ENCODE assay signal across 29 cellular contexts in genomic region chr19:39796000-39796498, GRCh38. TPM values are rescaled to one million over a fixed set of nuclear protein-coding genes. Genes with fewer than 3 reads are reported as not detected.
"Had no signal": no experiment of that assay in that cellular context is flagged by ENCODE, and none has a peak within 500 bp of the region (broad histone marks: within the 10 kb centered on the region; RNA-seq: fewer than 3 reads in every experiment).

No MANE protein-coding gene starts in this region.

- H3K27ac ChIP-seq: adrenal gland, ascending aorta, brain microvascular endothelial cell, esophagus muscularis mucosa, hepatocyte, neutrophil, pancreas, upper lobe of left lung, VCaP had no signal

- ATAC-seq: activated CD8-positive, alpha-beta T cell treated with anti-CD3 and anti-CD28 coated beads, Interleukin-2, amount 10 ng/mL, durations not matched to agents 7 days and 5 days; effector memory CD8-positive, alpha-beta T cell; left cardiac atrium; natural killer cell treated with Interleukin-12 subunit alpha and Interleukin-12 subunit beta and Interleukin-15 and Interleukin-18, amount 100 ng/mL, for 72 hours; pancreas; right cardiac atrium; T-helper 17 cell had no signal

- H3K27me3 ChIP-seq: adrenal gland, ascending aorta, brain microvascular endothelial cell, pancreas, upper lobe of left lung had no signal

- FAIRE-seq: colon, frontal cortex, pancreas had no signal

- H3K79me2 ChIP-seq: hepatocyte had no signal

- H3K4me2 ChIP-seq: hepatocyte had no signal

- H3K9me3 ChIP-seq: adrenal gland, ascending aorta, esophagus muscularis mucosa, neutrophil, pancreas, upper lobe of left lung had no signal

- H3K4me1 ChIP-seq: adrenal gland, ascending aorta, pancreas had no signal

- DNase-seq: activated CD4-positive, alpha-beta T cell treated with anti-CD3 and anti-CD28 coated beads, Interleukin-2, amount 50 U/mL, for 1 hour; activated CD4-positive, CD25-positive, alpha-beta regulatory T cell treated with anti-CD3 and anti-CD28 coated beads, Interleukin-2, amount 50 U/mL, for 72 hours; activated CD8-positive, alpha-beta T cell treated with anti-CD3 and anti-CD28 coated beads, Interleukin-2, amount 10 ng/mL, durations not matched to agents 7 days and 5 days; activated gamma-delta T cell treated with Interleukin-2 at 50 U/mL for 16 hours; adrenal gland; brain microvascular endothelial cell; effector memory CD8-positive, alpha-beta T cell; glutamatergic neuron; islet precursor cell; left cardiac atrium; pancreas; right cardiac atrium; stimulated activated CD4-positive, alpha-beta T cell treated with anti-CD3 and anti-CD28 coated beads, Interleukin-4, amount 100 ng/mL, for 24 hours; stimulated activated naive CD4-positive, alpha-beta T cell treated with Interleukin-2 at 50 U/mL for 16 hours; T-helper 17 cell had no signal

- H3K4me3 ChIP-seq: adrenal gland, ascending aorta, esophagus muscularis mucosa, hepatocyte, pancreas, upper lobe of left lung had no signal

- H2AFZ ChIP-seq: hepatocyte had no signal

- H3K36me3 ChIP-seq: adrenal gland, ascending aorta, brain microvascular endothelial cell, esophagus muscularis mucosa, neutrophil, pancreas, upper lobe of left lung had no signal

RNA-seq across cellular contexts. Expression of gene LEUTX, which starts 17.4 kb away (rescaled TPM):
- total RNA-seq: activated CD8-positive, alpha-beta T cell treated with anti-CD3 and anti-CD28 coated beads, Interleukin-2, amount 10 ng/mL, durations not matched to agents 7 days and 5 days; activated T-helper 1 cell treated with anti-CD3 and anti-CD28 coated beads, Interleukin-12 subunit alpha, Interleukin-12 subunit beta, Interleukin-2, Interleukin-4 antibody, amounts not matched to agents 30 ng/mL and 10 ng/mL and 1 ng/mL, durations not matched to agents 14 hours and 24 hours and 36 hours; adrenal gland; ascending aorta; dermis microvascular lymphatic vessel endothelial cell; esophagus muscularis mucosa; frontal cortex; hepatocyte; left cardiac atrium; liver; natural killer cell treated with Interleukin-12 subunit alpha and Interleukin-12 subunit beta and Interleukin-15 and Interleukin-18, amount 100 ng/mL, for 72 hours; pancreas; pulmonary artery endothelial cell; right cardiac atrium; subcutaneous adipose tissue; T-helper 17 cell; upper lobe of left lung had no signal
- polyA plus RNA-seq: adrenal gland, hepatocyte, liver, pancreas, right cardiac atrium had no signal

RNA-seq across cellular contexts. Expression of gene CLC, which starts 58.2 kb away (rescaled TPM):
- total RNA-seq: activated CD8-positive, alpha-beta T cell treated with anti-CD3 and anti-CD28 coated beads, Interleukin-2, amount 10 ng/mL, durations not matched to agents 7 days and 5 days; adrenal gland; ascending aorta; dermis microvascular lymphatic vessel endothelial cell; esophagus muscularis mucosa; frontal cortex; hepatocyte; left cardiac atrium; pulmonary artery endothelial cell; right cardiac atrium; subcutaneous adipose tissue; upper lobe of left lung had no signal
- polyA plus RNA-seq: hepatocyte, pancreas, right cardiac atrium had no signal
